Comparison of ENCODE assay signal across 8 cellular contexts in genomic region chrX:110852180-110852579, GRCh38. TPM values are rescaled to one million over a fixed set of nuclear protein-coding genes. Genes with fewer than 3 reads are reported as not detected.
DNase-seq lines count a peak whose midpoint lies in the region; ATAC-seq and TF ChIP-seq lines count a peak whose summit lies in the region.

No MANE protein-coding gene starts in this region.

- H3K4me3 ChIP-seq in heart right ventricle (no peak overlapping the region), epithelial cell of esophagus (ENCODE audit: low read length) (no peak overlapping the region), thyroid gland (replicated peaks in 1 of 3) (no peak overlapping the region)

- H3K27ac Mint-ChIP-seq in activated T-helper 2 cell treated with anti-CD3 and anti-CD28 coated beads, Interferon-gamma antibody, Interleukin-2, Interleukin-4, amounts not matched to agents 10 μg/mL and 5 μg/mL and 100 μg/mL, durations not matched to agents 14 hours and 24 hours and 36 hours, result no peak overlapping the region

- WGBS in heart right ventricle, 2 donors, result 44 to 52% methylated on average over 4 of the region's 4 CpGs
- 62 to 65% methylated on average over 4 of the region's 4 CpGs for WGBS in thyroid gland, 2 donors

- H3K27me3 ChIP-seq in heart right ventricle (peaks cover 0 to 69% (median 0%) of the 10 kb centered on the region in 7 donors), thyroid gland (no peaks in the 10 kb centered on the region)

- H3K4me3 Mint-ChIP-seq in activated T-helper 2 cell treated with anti-CD3 and anti-CD28 coated beads, Interferon-gamma antibody, Interleukin-2, Interleukin-4, amounts not matched to agents 10 μg/mL and 5 μg/mL and 100 μg/mL, durations not matched to agents 14 hours and 24 hours and 36 hours (ENCODE audit: low read depth), result no peak overlapping the region
- H3K4me3 Mint-ChIP-seq in activated T-cell treated with anti-CD3 and anti-CD28 coated beads, Interleukin-2, amount 50 U/mL, for 4 hours, result no peak overlapping the region

- no peaks in the 10 kb centered on the region for H3K36me3 ChIP-seq in heart right ventricle
- H3K36me3 ChIP-seq in thyroid gland, result no peaks in the 10 kb centered on the region

- TF ChIP-seq CTCF in heart right ventricle (IDR thresholded peaks at IDR 0.05), result peak in 7 of 9 donors; percentile 37 to 49 (median 42)
- peak; percentile 51 for TF ChIP-seq CTCF in epithelial cell of esophagus (IDR thresholded peaks at IDR 0.05; ENCODE audit: insufficient read depth, low read depth, low read length, missing control alignments)
- TF ChIP-seq CTCF in thyroid gland (IDR thresholded peaks at IDR 0.05), result peak in 5 of 6 experiments; percentile 13 to 47 (median 30)

- DNase-seq in heart right ventricle (no peak), Right ventricle myocardium superior (no peak), NCI-H1694 (lab: John Stamatoyannopoulos, UW) (peak; percentile 15), epithelial cell of esophagus (ENCODE audit: low read depth) (peak; percentile 5), thyroid gland (no peak)
- no peak for DNase-seq in activated T-helper 2 cell treated with anti-CD3 and anti-CD28 coated beads, Interferon-gamma antibody, Interleukin-2, Interleukin-4, amounts not matched to agents 10 μg/mL and 5 μg/mL and 100 μg/mL, durations not matched to agents 14 hours and 24 hours and 36 hours (ENCODE audit: low spot score)
- no peak for DNase-seq in stimulated activated naive CD8-positive, alpha-beta T cell treated with anti-CD3 and anti-CD28 coated beads, Interleukin-15, Interleukin-2, amounts not matched to agents 100 U/mL and 50 U/mL, for 24 hours
- no peak for DNase-seq in activated T-cell treated with anti-CD3 and anti-CD28 coated beads, Interleukin-2, amount 50 U/mL, for 4 hours

- ATAC-seq in heart right ventricle (no peak), Right ventricle myocardium superior (ENCODE audit: poor library complexity) (no peak)
- no peak for ATAC-seq in stimulated activated naive CD8-positive, alpha-beta T cell treated with anti-CD3 and anti-CD28 coated beads, Interleukin-15, Interleukin-2, amounts not matched to agents 100 U/mL and 50 U/mL, for 24 hours
- ATAC-seq in activated T-cell treated with anti-CD3 and anti-CD28 coated beads, Interleukin-2, amount 50 U/mL, for 4 hours, result no peak

- H3K9me3 Mint-ChIP-seq in activated T-helper 2 cell treated with anti-CD3 and anti-CD28 coated beads, Interferon-gamma antibody, Interleukin-2, Interleukin-4, amounts not matched to agents 10 μg/mL and 5 μg/mL and 100 μg/mL, durations not matched to agents 14 hours and 24 hours and 36 hours, result no peaks in the 10 kb centered on the region
- no peaks in the 10 kb centered on the region for H3K9me3 Mint-ChIP-seq in activated T-cell treated with anti-CD3 and anti-CD28 coated beads, Interleukin-2, amount 50 U/mL, for 4 hours

- no peaks in the 10 kb centered on the region for H3K4me1 Mint-ChIP-seq in activated T-helper 2 cell treated with anti-CD3 and anti-CD28 coated beads, Interferon-gamma antibody, Interleukin-2, Interleukin-4, amounts not matched to agents 10 μg/mL and 5 μg/mL and 100 μg/mL, durations not matched to agents 14 hours and 24 hours and 36 hours (ENCODE audit: low read depth)
- H3K4me1 Mint-ChIP-seq in activated T-cell treated with anti-CD3 and anti-CD28 coated beads, Interleukin-2, amount 50 U/mL, for 4 hours (ENCODE audit: low read depth), result no peaks in the 10 kb centered on the region

- intact Hi-C loops in heart right ventricle (cut with DNase I), result loop anchor here in 4 of 10 donors (5.0 to 10.0 kb wide), 3 partner anchors 250 to 593 kb away; no protein-coding TSS in a partner anchor
- intact Hi-C loops in Right ventricle myocardium superior (cut with DNase I), result no loop called here
- intact Hi-C loops in thyroid gland (cut with DNase I), result loop anchor here (5.0 kb wide), 1 partner anchor 250 kb away; no protein-coding TSS in a partner anchor
- intact Hi-C loops in activated T-helper 2 cell treated with anti-CD3 and anti-CD28 coated beads, Interferon-gamma antibody, Interleukin-2, Interleukin-4, amounts not matched to agents 10 μg/mL and 5 μg/mL and 100 μg/mL, durations not matched to agents 14 hours and 24 hours and 36 hours (cut with micrococcal nuclease), result no loop called here

- no peaks in the 10 kb centered on the region for H3K36me3 Mint-ChIP-seq in activated T-helper 2 cell treated with anti-CD3 and anti-CD28 coated beads, Interferon-gamma antibody, Interleukin-2, Interleukin-4, amounts not matched to agents 10 μg/mL and 5 μg/mL and 100 μg/mL, durations not matched to agents 14 hours and 24 hours and 36 hours (ENCODE audit: low read depth)
- no peaks in the 10 kb centered on the region for H3K36me3 Mint-ChIP-seq in activated T-cell treated with anti-CD3 and anti-CD28 coated beads, Interleukin-2, amount 50 U/mL, for 4 hours (ENCODE audit: insufficient read depth)

- H3K9me3 ChIP-seq in heart right ventricle (no peaks in the 10 kb centered on the region), thyroid gland (no peaks in the 10 kb centered on the region)

- peaks cover 2% of the 10 kb centered on the region for H3K27me3 Mint-ChIP-seq in activated T-helper 2 cell treated with anti-CD3 and anti-CD28 coated beads, Interferon-gamma antibody, Interleukin-2, Interleukin-4, amounts not matched to agents 10 μg/mL and 5 μg/mL and 100 μg/mL, durations not matched to agents 14 hours and 24 hours and 36 hours (ENCODE audit: low read depth)
- no peaks in the 10 kb centered on the region for H3K27me3 Mint-ChIP-seq in activated T-cell treated with anti-CD3 and anti-CD28 coated beads, Interleukin-2, amount 50 U/mL, for 4 hours (ENCODE audit: low read depth)

- no peaks in the 10 kb centered on the region for H3K4me1 ChIP-seq in heart right ventricle
- no peaks in the 10 kb centered on the region for H3K4me1 ChIP-seq in thyroid gland

- no peak for TF ChIP-seq POLR2A in thyroid gland (IDR thresholded peaks at IDR 0.05)

- H3K27ac ChIP-seq in heart right ventricle, result no peak overlapping the region
- no peak overlapping the region for H3K27ac ChIP-seq in thyroid gland

RNA-seq across cellular contexts. Expression of gene CHRDL1, which starts 56.6 kb away (rescaled TPM):
- 1 to 10 TPM in 9 of 10 donors, under 1 TPM in 1; 0.71 to 9.0 (median 2.8) TPM for total RNA-seq in heart right ventricle
- 1 to 10 TPM; 1.0 to 1.4 TPM for polyA plus RNA-seq in heart right ventricle
- 2.9 TPM for total RNA-seq in Right ventricle myocardium superior
- total RNA-seq in thyroid gland, result 100 to 1,000 TPM in 1 of 4 donors, 10 to 100 TPM in 3; 23.6 to 140 (median 62.7) TPM
- not detected in 2 replicates for total RNA-seq in activated T-helper 2 cell treated with anti-CD3 and anti-CD28 coated beads, Interferon-gamma antibody, Interleukin-2, Interleukin-4, amounts not matched to agents 10 μg/mL and 5 μg/mL and 100 μg/mL, durations not matched to agents 14 hours and 24 hours and 36 hours
- under 1 TPM in 1 of 3 donors, not detected in 2; 0.10 TPM for total RNA-seq in activated T-cell treated with anti-CD3 and anti-CD28 coated beads, Interleukin-2, amount 50 U/mL, for 4 hours

Comparison
In these comparisons a context has a peak if more than half of its experiments do, and no peak if none do; other contexts are left out.
1. DNase-seq: peak in NCI-H1694 (single experiment) and epithelial cell of esophagus (single experiment); none in heart right ventricle (0 of 2), Right ventricle myocardium superior (single experiment), thyroid gland (0 of 2), activated T-helper 2 cell treated with anti-CD3 and anti-CD28 coated beads, Interferon-gamma antibody, Interleukin-2, Interleukin-4, amounts not matched to agents 10 μg/mL and 5 μg/mL and 100 μg/mL, durations not matched to agents 14 hours and 24 hours and 36 hours (single experiment), stimulated activated naive CD8-positive, alpha-beta T cell treated with anti-CD3 and anti-CD28 coated beads, Interleukin-15, Interleukin-2, amounts not matched to agents 100 U/mL and 50 U/mL, for 24 hours (single experiment) and activated T-cell treated with anti-CD3 and anti-CD28 coated beads, Interleukin-2, amount 50 U/mL, for 4 hours (single experiment).
2. Peak in every context shown above with its lines, with median percentiles within 50 percentile points of each other: CTCF ChIP-seq.